In the genomic region with DNA sequence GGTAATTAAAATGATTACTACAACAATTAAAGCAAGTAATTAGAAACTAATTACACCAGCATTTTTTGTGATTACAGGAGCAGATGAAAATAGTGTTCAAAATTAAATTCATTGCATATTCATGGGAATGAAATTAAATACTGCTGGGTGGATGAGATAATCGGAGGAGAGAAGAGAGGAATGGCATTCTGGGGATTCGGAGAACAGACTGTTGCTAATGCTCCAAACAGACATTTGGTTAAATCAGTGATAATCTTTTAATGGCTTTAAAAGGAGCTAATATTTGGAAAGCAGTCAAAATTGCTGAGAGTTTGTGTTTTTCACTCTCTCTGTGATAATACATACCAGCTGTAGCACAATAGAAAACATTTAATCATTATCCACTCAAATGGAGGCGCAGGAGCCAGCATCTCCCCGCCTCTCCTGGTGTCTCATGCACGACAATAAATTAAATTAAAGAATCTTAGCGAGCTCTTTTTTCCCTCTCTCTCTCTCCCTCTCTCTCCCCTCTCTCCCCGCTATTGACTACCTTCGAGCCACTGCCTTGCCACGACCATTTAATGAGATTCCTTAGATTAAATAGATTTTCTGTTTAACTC, we compare ENCODE assay signal across 23 cellular contexts.
DNase-seq lines count a peak whose midpoint lies in the region; ATAC-seq and TF ChIP-seq lines count a peak whose summit lies in the region.
"Had no signal": no experiment of that assay in that cellular context is flagged by ENCODE, and none has a peak within 500 bp of the region (broad histone marks: within the 10 kb centered on the region; RNA-seq: fewer than 3 reads in every experiment).

No MANE protein-coding gene starts in this region.

- peaks cover 0 to 4% (median 0%) of the 10 kb centered on the region in 4 donors for H3K4me1 ChIP-seq in sigmoid colon
- H3K4me1 ChIP-seq: tibial artery had no signal

- H3K36me3 ChIP-seq in sigmoid colon: no peaks in the 10 kb centered on the region
- H3K36me3 ChIP-seq: tibial artery had no signal

- H3K27ac Mint-ChIP-seq in immature natural killer cell: no peak overlapping the region
- H3K27ac Mint-ChIP-seq: activated CD4-positive, alpha-beta memory T cell treated with anti-CD3 and anti-CD28 coated beads for 36 hours; T-helper 2 cell treated with Interferon-gamma antibody and Interleukin-4, amounts not matched to agents 5 μg/mL and 100 μg/mL, for 36 hours; WTC11 had no signal

- 41 to 55% methylated on average over 9 of the region's 9 CpGs for WGBS in sigmoid colon, 2 donors

- DNase-seq in NCI-H2196 treated with DMSO at 0.1 percent for 48 hours (lab: John Stamatoyannopoulos, UW; ENCODE audit: unreplicated experiment): peak; percentile 14
- DNase-seq in NCI-H2196 (lab: John Stamatoyannopoulos, UW; ENCODE audit: unreplicated experiment): no peak
- peak; percentile 51 for DNase-seq in NCI-H2171 (lab: John Stamatoyannopoulos, UW)
- peak; percentile 71 for DNase-seq in SK-N-DZ (ENCODE audit: low spot score)
- DNase-seq in sigmoid colon: peak; percentile 33
- DNase-seq in HPDE6-E6E7 (ENCODE audit: extremely low spot score): no peak
- no peak for DNase-seq in immature natural killer cell
- DNase-seq: ACHN; activated CD4-positive, alpha-beta memory T cell treated with anti-CD3 and anti-CD28 coated beads for 36 hours; activated naive CD4-positive, alpha-beta T cell treated with Interleukin-2 at 50 U/mL for 16 hours; caudate nucleus; dermis blood vessel endothelial cell; DND-41; H7; Karpas-422; NCI-H510A treated with DMSO at 0.1 percent for 48 hours; PC-3; small intestine; stimulated activated naive CD4-positive, alpha-beta T cell treated with Interleukin-2 at 50 U/mL for 16 hours; tibial artery had no signal

- intact Hi-C loops in sigmoid colon (cut with DNase I): no loop called here

- H3K27me3 Mint-ChIP-seq in immature natural killer cell (ENCODE audit: low read depth in 3 of 3): peaks cover 2 to 8% (median 4%) of the 10 kb centered on the region in 3 donors

- H3K9me3 Mint-ChIP-seq in immature natural killer cell: no peaks in the 10 kb centered on the region
- H3K9me3 Mint-ChIP-seq: activated CD4-positive, alpha-beta memory T cell treated with anti-CD3 and anti-CD28 coated beads for 36 hours; T-helper 2 cell treated with Interferon-gamma antibody and Interleukin-4, amounts not matched to agents 5 μg/mL and 100 μg/mL, for 36 hours had no signal

- no peaks in the 10 kb centered on the region for H3K4me1 Mint-ChIP-seq in immature natural killer cell

- TF ChIP-seq EP300 in sigmoid colon (IDR thresholded peaks at IDR 0.05): no peak

- no peak overlapping the region for H3K4me3 Mint-ChIP-seq in immature natural killer cell
- H3K4me3 Mint-ChIP-seq: activated CD4-positive, alpha-beta memory T cell treated with anti-CD3 and anti-CD28 coated beads for 36 hours; T-helper 2 cell treated with Interferon-gamma antibody and Interleukin-4, amounts not matched to agents 5 μg/mL and 100 μg/mL, for 36 hours; WTC11 had no signal

- H3K9me3 ChIP-seq in sigmoid colon: no peaks in the 10 kb centered on the region
- H3K9me3 ChIP-seq: tibial artery had no signal

- peak overlapping the region in 1 of 4 donors; percentile 14 for H3K27ac ChIP-seq in sigmoid colon
- H3K27ac ChIP-seq: tibial artery had no signal

- H3K4me3 ChIP-seq in sigmoid colon: no peak overlapping the region
- H3K4me3 ChIP-seq: tibial artery had no signal

- peaks cover 0 to 12% (median 0%) of the 10 kb centered on the region in 3 donors for H3K27me3 ChIP-seq in sigmoid colon

- no peak for ATAC-seq in GM21529 (IDR thresholded peaks at IDR 0.05; ENCODE audit: unreplicated experiment)
- ATAC-seq: PC-3, WTC11 had no signal

- no peaks in the 10 kb centered on the region for H3K36me3 Mint-ChIP-seq in immature natural killer cell
- H3K36me3 Mint-ChIP-seq: activated CD4-positive, alpha-beta memory T cell treated with anti-CD3 and anti-CD28 coated beads for 36 hours; WTC11 had no signal

- TF ChIP-seq CTCF in sigmoid colon (IDR thresholded peaks at IDR 0.05): no peak

- no peak for TF ChIP-seq POLR2A in sigmoid colon (IDR thresholded peaks at IDR 0.05)

Comparison
In these comparisons a context has a peak if more than half of its experiments do, and no peak if none do; other contexts are left out.
1. DNase-seq: peak in NCI-H2196 treated with DMSO at 0.1 percent for 48 hours (single experiment), NCI-H2171 (single experiment), SK-N-DZ (single experiment) and sigmoid colon (single experiment); none in NCI-H2196 (single experiment), HPDE6-E6E7 (single experiment) and immature natural killer cell (0 of 3).